ENCODE assay signal across 8 cellular contexts in the genomic region with DNA sequence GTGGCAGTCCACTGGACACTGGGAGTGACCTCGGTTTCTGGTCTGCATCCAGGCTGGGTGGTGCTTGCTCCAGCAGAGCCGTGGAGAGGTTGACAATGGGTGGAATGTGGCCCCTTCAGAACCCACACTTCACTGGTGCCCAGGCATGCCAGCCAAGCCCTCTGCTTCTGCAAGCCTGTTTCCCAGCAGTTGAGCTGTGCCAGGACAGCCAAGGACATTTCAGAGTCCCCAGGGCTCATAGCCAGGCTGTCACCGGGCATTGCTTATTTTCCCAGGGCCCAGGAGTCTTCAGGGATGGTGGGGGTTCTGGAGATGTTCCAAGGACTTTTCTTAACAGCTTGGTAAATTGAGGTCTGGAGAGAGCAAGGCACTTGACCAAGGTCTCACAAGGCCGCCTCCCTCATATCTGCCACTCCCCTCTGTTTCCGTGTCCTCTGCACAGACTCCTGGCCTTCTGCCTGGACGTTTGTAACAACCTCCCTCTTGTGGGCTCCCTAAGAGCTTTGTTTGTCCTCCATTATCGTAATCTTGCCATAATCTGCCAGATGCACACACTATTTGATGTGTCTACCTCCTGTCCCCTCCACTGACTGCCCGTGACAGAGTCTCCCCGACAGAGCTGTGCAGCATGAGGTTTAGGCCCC. TPM values are rescaled to one million over a fixed set of nuclear protein-coding genes. Genes with fewer than 3 reads are reported as not detected.
DNase-seq lines count a peak whose midpoint lies in the region; ATAC-seq, FAIRE-seq and TF ChIP-seq lines count a peak whose summit lies in the region.
"Had no signal": no experiment of that assay in that cellular context is flagged by ENCODE, and none has a peak within 500 bp of the region (broad histone marks: within the 10 kb centered on the region; RNA-seq: fewer than 3 reads in every experiment).

No MANE protein-coding gene starts in this region.

- peaks cover 10 to 24% of the 10 kb centered on the region in 2 experiments for H4K20me1 ChIP-seq in H1 (replicated peaks in 1 of 2; ENCODE audit: control insufficient read depth in 1 of 2, insufficient read depth in 2 of 2, low read length in 2 of 2)

- H4K5ac ChIP-seq in H1 (ENCODE audit: insufficient read length, low read depth, low read length): no peak overlapping the region

- H2AK5ac ChIP-seq in H1 (ENCODE audit: low read depth, low read length): no peak overlapping the region

- no peak for TF ChIP-seq RAD21 in H1 (IDR thresholded peaks at IDR 0.05 in 1 of 2, conservative IDR thresholded peaks at IDR 0.05 in 1 of 2; ENCODE audit: low read depth in 2 of 2, low read length in 2 of 2)

- no peak overlapping the region for H3K4me3 ChIP-seq in H1 (ENCODE audit: extremely low read depth in 1 of 4, insufficient read depth in 2 of 4, low read depth in 3 of 4, low read length in 4 of 4)
- H3K4me3 ChIP-seq in upper lobe of left lung: no peak overlapping the region

- no peak overlapping the region for H2BK12ac ChIP-seq in H1 (ENCODE audit: low read depth, low read length)

- ATAC-seq in upper lobe of left lung (ENCODE audit: low FRiP score in 2 of 2): peak; percentile 69 to 88

- POLR2A ChIA-PET in H1 (lab: Charles Lee; ENCODE audit: partially characterized antibody): interaction anchor here (0.9 to 6.3 kb wide), 8 partner anchors 10 to 254 kb away, joined by 3 to 47 read pairs (median 4); partner anchors contain the start of genes DCTN4 and RPS14

- TF ChIP-seq EP300 in H1 (IDR thresholded peaks at IDR 0.05; ENCODE audit: borderline replicate concordance in 1 of 2, low read depth in 2 of 2, low read length in 2 of 2) (no peak), upper lobe of left lung (IDR thresholded peaks at IDR 0.05) (peak in 3 of 4 donors; percentile 62 to 79 (median 77))

- FAIRE-seq in H1 (lab: Jason Lieb, UNC) (no peak), H54 (lab: Jason Lieb, UNC) (no peak)

- H2BK20ac ChIP-seq in H1 (ENCODE audit: low read length): no peak overlapping the region

- H3K23me2 ChIP-seq in H1 (ENCODE audit: low read depth, low read length): no peaks in the 10 kb centered on the region; the same call in 1 of the 2 replicates

- no peak overlapping the region for H4K91ac ChIP-seq in H1 (replicated peaks; ENCODE audit: insufficient read length, low read length)

- CTCF ChIA-PET in H1 (lab: Charles Lee; ENCODE audit: partially characterized antibody): interaction anchor here (0.6 to 32.0 kb wide), 8 partner anchors 1 to 82 kb away, joined by 3 to 571 read pairs (median 4); partner anchors contain the start of genes NDST1 and RPS14

- H3K79me1 ChIP-seq in H1 (ENCODE audit: low read depth, low read length): peaks cover 42% of the 10 kb centered on the region

- no peaks in the 10 kb centered on the region for H3K9me3 ChIP-seq in H1 (ENCODE audit: insufficient read depth in 2 of 2, low read depth in 1 of 2, low read length in 1 of 2)
- H3K9me3 ChIP-seq in upper lobe of left lung: no peaks in the 10 kb centered on the region

- TF ChIP-seq CTCF in H1 (IDR thresholded peaks at IDR 0.05; ENCODE audit: control extremely low read depth in 1 of 3, insufficient read depth in 1 of 3, low read depth in 1 of 3, low read length in 3 of 3): no peak
- peak in 1 of 6 experiments; percentile 18 for TF ChIP-seq CTCF in upper lobe of left lung (IDR thresholded peaks at IDR 0.05)

- H3K18ac ChIP-seq in H1 (ENCODE audit: extremely low read depth, low read length): no peak overlapping the region

- H3K4ac ChIP-seq in H1 (replicated peaks; ENCODE audit: insufficient read length, low read depth, low read length): no peak overlapping the region

- H3K4me1 ChIP-seq in H1 (replicated peaks in 1 of 4; ENCODE audit: control insufficient read depth in 3 of 4, insufficient read depth in 4 of 4, low read length in 3 of 4) (peaks cover 10 to 23% (median 13%) of the 10 kb centered on the region in 4 experiments; a peak in 6 of 7 replicates), upper lobe of left lung (peaks cover 93 to 100% (median 98%) of the 10 kb centered on the region in 4 donors)

- peak overlapping the region; percentile 23; the same call in 1 of the 2 replicates for H2BK15ac ChIP-seq in H1 (ENCODE audit: low read length)

- no peak overlapping the region for H2BK5ac ChIP-seq in H1 (ENCODE audit: low read depth, low read length)

- no peak overlapping the region for H4K8ac ChIP-seq in H1 (ENCODE audit: extremely low read depth, insufficient read depth, low read length)

- DNase-seq in NCI-H82 (lab: John Stamatoyannopoulos, UW) (peak; percentile 89), H1 (ENCODE audit: low read depth in 1 of 2, low spot score in 2 of 2) (no peak), midbrain (lab: John Stamatoyannopoulos, UW) (peak; percentile 76), upper lobe of left lung (peak in 1 of 2 donors; percentile 94), HuH-7.5 (ENCODE audit: low spot score) (no peak), HPDE6-E6E7 (ENCODE audit: extremely low spot score) (no peak), H54 (ENCODE audit: insufficient read length, low spot score) (no peak)
- DNase-seq: activated CD4-positive, alpha-beta T cell treated with anti-CD3 and anti-CD28 coated beads, Interleukin-2, amount 50 U/mL, for 1 hour had no signal

- H3K27me3 ChIP-seq in H1 (replicated peaks in 1 of 4; ENCODE audit: control insufficient read depth in 3 of 4, extremely low read depth in 1 of 4, insufficient read depth in 3 of 4, low read length in 3 of 4) (no peaks in the 10 kb centered on the region), upper lobe of left lung (no peaks in the 10 kb centered on the region)

- H3K56ac ChIP-seq in H1 (replicated peaks; ENCODE audit: insufficient read length, low read depth, low read length): no peak overlapping the region

- H3K36me3 ChIP-seq in H1 (ENCODE audit: control insufficient read depth in 2 of 4, insufficient read depth in 4 of 4, low read length in 3 of 4) (no peaks in the 10 kb centered on the region; a peak in 1 of 8 replicates), upper lobe of left lung (no peaks in the 10 kb centered on the region)

- H3K4me2 ChIP-seq in H1 (ENCODE audit: insufficient read depth in 1 of 2, low read depth in 2 of 2, low read length in 2 of 2): no peak overlapping the region

- no peak overlapping the region for H2AFZ ChIP-seq in H1 (ENCODE audit: low read length)

- H3K14ac ChIP-seq in H1 (ENCODE audit: insufficient read length): no peak overlapping the region

- no peak overlapping the region for H2BK120ac ChIP-seq in H1 (replicated peaks; ENCODE audit: low read depth, low read length)

- H3K27ac ChIP-seq in H1 (ENCODE audit: low read depth, low read length): no peak overlapping the region
- peak overlapping the region; percentile 56 to 91 (median 76) for H3K27ac ChIP-seq in upper lobe of left lung

- 89% methylated on average over 9 of the region's 9 CpGs; no CpG with 5 or more reads in 1 of the 2 experiments for WGBS in H1 (ENCODE audit: extremely low coverage in 1 of 2, insufficient coverage in 1 of 2, insufficient read length in 1 of 2, insufficient replicate concordance in 2 of 2, low coverage in 1 of 2, low lambda C conversion rate in 2 of 2, missing lambda C conversion rate in 1 of 2), 2 experiments
- 40 to 43% methylated on average over 8 to 9 of the region's 9 CpGs for WGBS in upper lobe of left lung, 2 donors

- no peak overlapping the region for H3K23ac ChIP-seq in H1 (ENCODE audit: insufficient read length)

- H3K79me2 ChIP-seq in H1 (ENCODE audit: control insufficient read depth in 1 of 2, insufficient read depth in 2 of 2, low read length in 2 of 2): peaks cover 13 to 99% of the 10 kb centered on the region in 2 experiments; a peak in 3 of 4 replicates

- TF ChIP-seq POLR2A in H1 (IDR thresholded peaks at IDR 0.05; ENCODE audit: control extremely low read depth in 1 of 2, low read depth in 2 of 2, low read length in 2 of 2) (no peak), upper lobe of left lung (IDR thresholded peaks at IDR 0.05) (no peak), H54 (IDR thresholded peaks at IDR 0.05; ENCODE audit: low read depth, low read length) (no peak)

- no peak overlapping the region for H3K9ac ChIP-seq in H1 (replicated peaks in 1 of 4; ENCODE audit: extremely low read depth in 1 of 4, low read depth in 3 of 4, low read length in 3 of 4)

TF ChIP-seq in H1, 55 proteins besides CTCF, POLR2A, EP300 and RAD21 (continues in another document):
- TF ChIP-seq CTBP2 (IDR thresholded peaks at IDR 0.05; ENCODE audit: borderline replicate concordance, insufficient read depth, insufficient read length, low read length) (no peak), BCL11A (IDR thresholded peaks at IDR 0.05; ENCODE audit: low read depth in 2 of 2, low read length in 2 of 2) (no peak), GTF2F1 (IDR thresholded peaks at IDR 0.05; ENCODE audit: borderline replicate concordance, low read depth, low read length) (no peak), BACH1 (IDR thresholded peaks at IDR 0.05; ENCODE audit: low read length) (no peak)

RNA-seq across cellular contexts. Expression of gene NDST1, which starts 3.8 kb away (rescaled TPM):
- total RNA-seq in H1 (2021; fragmentation: NEBNext Ultra II Directional; extraction: Animal tissue kit (Norgen Biotek cat#: 25700)): 70.1 and 72.0 TPM in 2 replicates
- 27.0 and 37.7 TPM in 2 replicates for polyA plus RNA-seq in H1 (2011; rRNA removed)
- polyA plus RNA-seq in H1 (2011; cell fraction: cytosol; rRNA removed): 21.2 TPM
- 50.8 TPM for polyA plus RNA-seq in H1 (2011; cell fraction: nucleus; rRNA removed)
- 28.7 to 34.5 TPM (median 31.7 TPM) in 4 replicates for polyA plus RNA-seq in H1 (2012, experiment 1 of 2)
- polyA plus RNA-seq in H1 (2012, experiment 2 of 2): 30.3 TPM
- polyA plus RNA-seq in H1 (2013, experiment 1 of 2): 30.1 TPM
- 32.9 TPM for polyA plus RNA-seq in H1 (2013, experiment 2 of 2)
- 41.4 and 47.8 TPM in 2 replicates for polyA minus RNA-seq in H1 (2011; rRNA and poly(A)+ RNA removed)
- polyA minus RNA-seq in H1 (2011; cell fraction: cytosol; rRNA and poly(A)+ RNA removed): 32.1 TPM
- polyA minus RNA-seq in H1 (2011; cell fraction: nucleus; rRNA and poly(A)+ RNA removed): 37.9 TPM
- 100 to 1,000 TPM in 5 of 6 donors, 10 to 100 TPM in 1; 81.7 to 265 (median 166) TPM for total RNA-seq in upper lobe of left lung

RNA-seq across cellular contexts. Expression of gene RPS14, which starts 54.6 kb away (rescaled TPM):
- total RNA-seq in H1 (2021; fragmentation: NEBNext Ultra II Directional; extraction: Animal tissue kit (Norgen Biotek cat#: 25700)): 2,548 and 2,599 TPM in 2 replicates
- 5,579 and 6,423 TPM in 2 replicates for polyA plus RNA-seq in H1 (2011; rRNA removed)
- 6,153 TPM for polyA plus RNA-seq in H1 (2011; cell fraction: cytosol; rRNA removed)
- polyA plus RNA-seq in H1 (2011; cell fraction: nucleus; rRNA removed): 2,076 TPM
- polyA plus RNA-seq in H1 (2012, experiment 1 of 2): 3,315 to 4,827 TPM (median 4,072 TPM) in 4 replicates
- 7,349 TPM for polyA plus RNA-seq in H1 (2012, experiment 2 of 2)
- 3,849 TPM for polyA plus RNA-seq in H1 (2013, experiment 1 of 2)
- 4,074 TPM for polyA plus RNA-seq in H1 (2013, experiment 2 of 2)
- 913 and 940 TPM in 2 replicates for polyA minus RNA-seq in H1 (2011; rRNA and poly(A)+ RNA removed)
- polyA minus RNA-seq in H1 (2011; cell fraction: cytosol; rRNA and poly(A)+ RNA removed): 455 TPM
- 375 TPM for polyA minus RNA-seq in H1 (2011; cell fraction: nucleus; rRNA and poly(A)+ RNA removed)
- total RNA-seq in upper lobe of left lung: 1,000 to 10,000 TPM in 5 of 6 donors, 100 to 1,000 TPM in 1; 806 to 1,982 (median 1,727) TPM

Comparison
In these comparisons a context has a peak if more than half of its experiments do, and no peak if none do; other contexts are left out.
1. DNase-seq: peak in NCI-H82 (single experiment) and midbrain (single experiment); none in H1 (0 of 2), HuH-7.5 (single experiment), HPDE6-E6E7 (single experiment) and H54 (single experiment).